6 cellular contexts compared by ENCODE assay signal in genomic region chr17:50114849-50115357, GRCh38.
DNase-seq lines count a peak whose midpoint lies in the region; ATAC-seq and TF ChIP-seq lines count a peak whose summit lies in the region.

No MANE protein-coding gene starts in this region.

- peak; percentile 64 for DNase-seq in AG20443 (ENCODE audit: low spot score)
- peak; percentile 70 for DNase-seq in HEK293T (ENCODE audit: extremely low spot score)
- DNase-seq in SK-N-MC (ENCODE audit: low read depth, low spot score): peak; percentile 45
- peak; percentile 41 for DNase-seq in germinal center (ENCODE audit: low spot score)

- POLR2A ChIA-PET in HEK293T (lab: Yijun Ruan, JAX): interaction anchor here (0.7 to 2.9 kb wide), 5 partner anchors 9 to 47 kb away, joined by 3 to 15 read pairs (median 8); no protein-coding TSS in a partner anchor

- CTCF ChIA-PET in HEK293T (lab: Yijun Ruan, JAX): interaction anchor here (0.6 to 2.5 kb wide), 16 partner anchors 8 to 232 kb away, joined by 3 to 17 read pairs (median 4); partner anchors contain the start of gene PPP1R9B

- no peaks in the 10 kb centered on the region for H3K9me3 ChIP-seq in SK-N-MC (ENCODE audit: low read depth, low read length)

- no peaks in the 10 kb centered on the region; the same call in 1 of the 2 replicates for H3K36me3 ChIP-seq in SK-N-MC (ENCODE audit: insufficient read depth, low read length)

- no peak overlapping the region for H3K4me3 ChIP-seq in SK-N-MC

- no peak overlapping the region for H3K9ac ChIP-seq in SK-N-MC (ENCODE audit: insufficient read length)

- ATAC-seq in GM21737 (IDR thresholded peaks at IDR 0.05; ENCODE audit: unreplicated experiment): no peak
- no peak for ATAC-seq in HG03565 (IDR thresholded peaks at IDR 0.05; ENCODE audit: unreplicated experiment)

- peak overlapping the region; percentile 5; the same call in 1 of the 2 replicates for H3K27ac ChIP-seq in SK-N-MC

TF ChIP-seq in HEK293T, 16 proteins besides CTCF, POLR2A, EP300 and RAD21:
- TF ChIP-seq TARDBP (IDR thresholded peaks at IDR 0.05): no peak
- no peak for TF ChIP-seq FOXA1 (IDR thresholded peaks at IDR 0.05)
- TF ChIP-seq FOXK2 (IDR thresholded peaks at IDR 0.05): no peak
- no peak for TF ChIP-seq L3MBTL2 (conservative IDR thresholded peaks at IDR 0.05)
- no peak for TF ChIP-seq SUZ12 (IDR thresholded peaks at IDR 0.05)
- no peak for TF ChIP-seq PKNOX1 (IDR thresholded peaks at IDR 0.05)
- no peak for TF ChIP-seq CTBP1 (IDR thresholded peaks at IDR 0.05; ENCODE audit: borderline replicate concordance)
- TF ChIP-seq NFRKB (IDR thresholded peaks at IDR 0.05): no peak
- no peak for TF ChIP-seq ZNF384 (IDR thresholded peaks at IDR 0.05)
- TF ChIP-seq BHLHE40 (IDR thresholded peaks at IDR 0.05; ENCODE audit: borderline replicate concordance): no peak
- no peak for TF ChIP-seq ELF4 (IDR thresholded peaks at IDR 0.05)
- no peak for TF ChIP-seq HDGF (IDR thresholded peaks at IDR 0.05; ENCODE audit: borderline replicate concordance)
- TF ChIP-seq FOXM1 (IDR thresholded peaks at IDR 0.05; ENCODE audit: borderline replicate concordance): no peak
- TF ChIP-seq SP1 (IDR thresholded peaks at IDR 0.05): no peak
TF ChIP-seq in HEK293T: peak in this region for 0.
